ENCODE assay signal across 2 cellular contexts in genomic region chr5:123093279-123094226, GRCh38.
A peak's percentile ranks its signal among the peaks of the same experiment; 100 is the strongest.
TF ChIP-seq lines count a peak whose summit lies in the region.

No MANE protein-coding gene starts in this region.

TF ChIP-seq in GM23338, 12 proteins besides CTCF, POLR2A, EP300 and RAD21 (continued from another document):
- TF ChIP-seq ZNF462 (CRISPR knock-in tag; IDR thresholded peaks at IDR 0.05): no peak
- TF ChIP-seq ZNF331 (CRISPR knock-in tag; IDR thresholded peaks at IDR 0.05; ENCODE audit: low read depth): no peak
- TF ChIP-seq ZNF114 (CRISPR knock-in tag; IDR thresholded peaks at IDR 0.05): no peak
- TF ChIP-seq EZH2phosphoT487 (IDR thresholded peaks at IDR 0.05; ENCODE audit: unreplicated experiment): no peak
- no peak for TF ChIP-seq REST (IDR thresholded peaks at IDR 0.05; ENCODE audit: unreplicated experiment)
- no peak for TF ChIP-seq ETS1 (IDR thresholded peaks at IDR 0.05)
- TF ChIP-seq EZH2 (IDR thresholded peaks at IDR 0.05; ENCODE audit: low read depth, unreplicated experiment): peak; percentile 72
- no peak; the same call in 1 of the 2 replicates for TF ChIP-seq POLR2AphosphoS5 (IDR thresholded peaks at IDR 0.05; ENCODE audit: low read depth)
- peak; percentile 77 for TF ChIP-seq JUNB (IDR thresholded peaks at IDR 0.05; ENCODE audit: unreplicated experiment)
- TF ChIP-seq CREB1 (CRISPR knock-in tag; IDR thresholded peaks at IDR 0.05; ENCODE audit: low read depth): no peak
- no peak for TF ChIP-seq STAT1 (IDR thresholded peaks at IDR 0.05; ENCODE audit: unreplicated experiment)
TF ChIP-seq in GM23338: peak in this region for 3.

TF ChIP-seq in WTC11, 78 proteins besides CTCF, POLR2A, EP300 and RAD21 (continued from another document):
- TF ChIP-seq ATF6 (CRISPR knock-in tag; IDR thresholded peaks at IDR 0.05): no peak
- TF ChIP-seq ZNF281 (CRISPR knock-in tag; IDR thresholded peaks at IDR 0.05): 0 out of 2 replicates have a peak, but pooled peaks have one; percentile 63
- no peak for TF ChIP-seq MLX (CRISPR knock-in tag; IDR thresholded peaks at IDR 0.05)
